Comparison of ENCODE assay signal across 17 cellular contexts in genomic region chr2:240227538-240228428, GRCh38.
A peak's percentile ranks its signal among the peaks of the same experiment; 100 is the strongest.
DNase-seq lines count a peak whose midpoint lies in the region; ATAC-seq, FAIRE-seq and TF ChIP-seq lines count a peak whose summit lies in the region.
"Had no signal": no experiment of that assay in that cellular context is flagged by ENCODE, and none has a peak within 500 bp of the region (broad histone marks: within the 10 kb centered on the region; RNA-seq: fewer than 3 reads in every experiment).

No MANE protein-coding gene starts in this region.

- no peak for TF ChIP-seq CTCF in kidney (IDR thresholded peaks at IDR 0.05; ENCODE audit: borderline replicate concordance, extremely low read depth, insufficient read depth)
- no peak for TF ChIP-seq CTCF in sigmoid colon (IDR thresholded peaks at IDR 0.05)
- no peak for TF ChIP-seq CTCF in esophagus muscularis mucosa (IDR thresholded peaks at IDR 0.05)

- peak; percentile 7 to 12 for DNase-seq in activated T-cell treated with anti-CD3 and anti-CD28 coated beads, Interleukin-2, amount 50 U/mL, for 48 hours
- no peak for DNase-seq in activated T-cell treated with anti-CD3 and anti-CD28 coated beads, Interleukin-2, amount 50 U/mL, for 72 hours
- DNase-seq in activated CD8-positive, alpha-beta memory T cell treated with anti-CD3 and anti-CD28 coated beads, Interleukin-2, amount 10 ng/mL, durations not matched to agents 7 days and 5 days = peak; percentile 25
- DNase-seq in kidney = peak; percentile 28
- peak; percentile 54 for DNase-seq in sigmoid colon
- DNase-seq in COLO668 (lab: John Stamatoyannopoulos, UW; ENCODE audit: unreplicated experiment) = no peak
- DNase-seq in esophagus muscularis mucosa (ENCODE audit: extremely low spot score) = no peak
- DNase-seq: Calu3; CD4-positive, CD25-positive, alpha-beta regulatory T cell; DMS79; Karpas-422; NCI-H2029; NCI-H2171 treated with DMSO at 0.1 percent for 48 hours; NCI-H510A had no signal

- H3K36me3 Mint-ChIP-seq in activated T-cell treated with anti-CD3 and anti-CD28 coated beads, Interleukin-2, amount 50 U/mL, for 72 hours (ENCODE audit: insufficient read depth in 2 of 2) = peaks cover 4 to 7% of the 10 kb centered on the region in 2 donors
- no peaks in the 10 kb centered on the region for H3K36me3 Mint-ChIP-seq in activated CD8-positive, alpha-beta memory T cell treated with anti-CD3 and anti-CD28 coated beads, Interleukin-2, amount 10 ng/mL, durations not matched to agents 7 days and 5 days
- H3K36me3 Mint-ChIP-seq: CD4-positive, CD25-positive, alpha-beta regulatory T cell had no signal

- no peak for FAIRE-seq in kidney (lab: Jason Lieb, UNC)
- FAIRE-seq: GM12878 had no signal

- CTCF ChIA-PET in activated CD8-positive, alpha-beta memory T cell treated with anti-CD3 and anti-CD28 coated beads, Interleukin-2, amount 10 ng/mL, durations not matched to agents 7 days and 5 days (lab: Charles Lee) = interaction anchor here (1.0 kb wide), 1 partner anchor 9 kb away, joined by 3 read pairs; no protein-coding TSS in a partner anchor

- H3K4me3 Mint-ChIP-seq in activated T-cell treated with anti-CD3 and anti-CD28 coated beads, Interleukin-2, amount 50 U/mL, for 72 hours = no peak overlapping the region
- H3K4me3 Mint-ChIP-seq in activated CD8-positive, alpha-beta memory T cell treated with anti-CD3 and anti-CD28 coated beads, Interleukin-2, amount 10 ng/mL, durations not matched to agents 7 days and 5 days = no peak overlapping the region
- H3K4me3 Mint-ChIP-seq: CD4-positive, CD25-positive, alpha-beta regulatory T cell had no signal

- peaks cover 7 to 10% of the 10 kb centered on the region in 2 donors for H3K9me3 Mint-ChIP-seq in activated T-cell treated with anti-CD3 and anti-CD28 coated beads, Interleukin-2, amount 50 U/mL, for 72 hours
- peaks cover 10% of the 10 kb centered on the region for H3K9me3 Mint-ChIP-seq in activated CD8-positive, alpha-beta memory T cell treated with anti-CD3 and anti-CD28 coated beads, Interleukin-2, amount 10 ng/mL, durations not matched to agents 7 days and 5 days (ENCODE audit: low read depth)

- H3K4me1 ChIP-seq in kidney (ENCODE audit: control insufficient read depth in 1 of 2, insufficient read depth in 1 of 2, low read depth in 1 of 2, low read length in 2 of 2) = peaks cover 0 to 2% of the 10 kb centered on the region in 2 donors
- H3K4me1 ChIP-seq in sigmoid colon = no peaks in the 10 kb centered on the region
- H3K4me1 ChIP-seq in esophagus muscularis mucosa = peaks cover 0 to 4% (median 2%) of the 10 kb centered on the region in 4 donors
- H3K4me1 ChIP-seq: HAP-1 had no signal

- no peak overlapping the region for H3K9ac ChIP-seq in kidney (ENCODE audit: low read length in 2 of 2)

- TF ChIP-seq EP300 in sigmoid colon (IDR thresholded peaks at IDR 0.05) (no peak), esophagus muscularis mucosa (IDR thresholded peaks at IDR 0.05) (no peak)

- no peak overlapping the region for H3K4me3 ChIP-seq in kidney (ENCODE audit: low read length in 2 of 2)
- no peak overlapping the region for H3K4me3 ChIP-seq in sigmoid colon
- no peak overlapping the region for H3K4me3 ChIP-seq in esophagus muscularis mucosa
- H3K4me3 ChIP-seq: GM12878, HAP-1 had no signal

- ATAC-seq in activated T-cell treated with anti-CD3 and anti-CD28 coated beads, Interleukin-2, amount 50 U/mL, for 72 hours (replicated peaks in 1 of 2) = no peak
- ATAC-seq in activated CD8-positive, alpha-beta memory T cell treated with anti-CD3 and anti-CD28 coated beads, Interleukin-2, amount 10 ng/mL, durations not matched to agents 7 days and 5 days = no peak
- ATAC-seq in GM21526 (IDR thresholded peaks at IDR 0.05; ENCODE audit: low FRiP score, unreplicated experiment) = no peak
- ATAC-seq: GM12878 had no signal

- peaks cover 0 to 21% (median 4%) of the 10 kb centered on the region in 3 donors for H3K27me3 ChIP-seq in sigmoid colon
- peaks cover 0 to 55% (median 0%) of the 10 kb centered on the region in 4 donors for H3K27me3 ChIP-seq in esophagus muscularis mucosa

- no peaks in the 10 kb centered on the region for H3K4me1 Mint-ChIP-seq in activated T-cell treated with anti-CD3 and anti-CD28 coated beads, Interleukin-2, amount 50 U/mL, for 72 hours (ENCODE audit: low read depth)
- H3K4me1 Mint-ChIP-seq in activated CD8-positive, alpha-beta memory T cell treated with anti-CD3 and anti-CD28 coated beads, Interleukin-2, amount 10 ng/mL, durations not matched to agents 7 days and 5 days = no peaks in the 10 kb centered on the region

- H3K36me3 ChIP-seq in kidney (ENCODE audit: control insufficient read depth in 1 of 2, insufficient read depth in 2 of 2, low read length in 2 of 2) (no peaks in the 10 kb centered on the region), sigmoid colon (no peaks in the 10 kb centered on the region), esophagus muscularis mucosa (no peaks in the 10 kb centered on the region)
- H3K36me3 ChIP-seq: HAP-1 had no signal

- no peak for TF ChIP-seq POLR2A in sigmoid colon (IDR thresholded peaks at IDR 0.05)
- TF ChIP-seq POLR2A in esophagus muscularis mucosa (IDR thresholded peaks at IDR 0.05; ENCODE audit: low read depth) = no peak

- H3K9me3 ChIP-seq in kidney (ENCODE audit: control insufficient read depth in 1 of 2, low read length in 2 of 2) (peaks cover 0 to 11% of the 10 kb centered on the region in 2 donors), sigmoid colon (peaks cover 0 to 6% (median 3%) of the 10 kb centered on the region in 4 donors), esophagus muscularis mucosa (peaks cover 0 to 19% (median 11%) of the 10 kb centered on the region in 4 donors)
- H3K9me3 ChIP-seq: HAP-1 had no signal

- 85 to 90% methylated on average over 14 of the region's 14 CpGs for WGBS in sigmoid colon, 2 donors
- 91% methylated on average over 9 of the region's 14 CpGs for WGBS in esophagus muscularis mucosa

- H3K27me3 Mint-ChIP-seq in activated T-cell treated with anti-CD3 and anti-CD28 coated beads, Interleukin-2, amount 50 U/mL, for 72 hours (ENCODE audit: low read depth) = peaks cover 27% of the 10 kb centered on the region
- H3K27me3 Mint-ChIP-seq in activated CD8-positive, alpha-beta memory T cell treated with anti-CD3 and anti-CD28 coated beads, Interleukin-2, amount 10 ng/mL, durations not matched to agents 7 days and 5 days = peaks cover 15% of the 10 kb centered on the region

- H3K27ac ChIP-seq in kidney (ENCODE audit: low read depth in 2 of 2, low read length in 2 of 2) = no peak overlapping the region
- H3K27ac ChIP-seq in sigmoid colon = no peak overlapping the region
- no peak overlapping the region for H3K27ac ChIP-seq in esophagus muscularis mucosa (replicated peaks in 1 of 4)

- H3K27ac Mint-ChIP-seq in activated T-cell treated with anti-CD3 and anti-CD28 coated beads, Interleukin-2, amount 50 U/mL, for 72 hours = no peak overlapping the region
- H3K27ac Mint-ChIP-seq in activated CD8-positive, alpha-beta memory T cell treated with anti-CD3 and anti-CD28 coated beads, Interleukin-2, amount 10 ng/mL, durations not matched to agents 7 days and 5 days = no peak overlapping the region
- H3K27ac Mint-ChIP-seq: CD4-positive, CD25-positive, alpha-beta regulatory T cell had no signal

- intact Hi-C loops in kidney (cut with DNase I) = no loop called here
- intact Hi-C loops in sigmoid colon (cut with DNase I) = no loop called here
- intact Hi-C loops in esophagus muscularis mucosa (cut with DNase I) = no loop called here

Comparison
In these comparisons a context has a peak if more than half of its experiments do, and no peak if none do; other contexts are left out.
1. DNase-seq: peak in activated T-cell treated with anti-CD3 and anti-CD28 coated beads, Interleukin-2, amount 50 U/mL, for 48 hours (2 of 2), activated CD8-positive, alpha-beta memory T cell treated with anti-CD3 and anti-CD28 coated beads, Interleukin-2, amount 10 ng/mL, durations not matched to agents 7 days and 5 days (single experiment), kidney (single experiment) and sigmoid colon (single experiment); none in activated T-cell treated with anti-CD3 and anti-CD28 coated beads, Interleukin-2, amount 50 U/mL, for 72 hours (0 of 2), COLO668 (single experiment) and esophagus muscularis mucosa (single experiment).